ENCODE assay signal across 8 cellular contexts in the genomic region with DNA sequence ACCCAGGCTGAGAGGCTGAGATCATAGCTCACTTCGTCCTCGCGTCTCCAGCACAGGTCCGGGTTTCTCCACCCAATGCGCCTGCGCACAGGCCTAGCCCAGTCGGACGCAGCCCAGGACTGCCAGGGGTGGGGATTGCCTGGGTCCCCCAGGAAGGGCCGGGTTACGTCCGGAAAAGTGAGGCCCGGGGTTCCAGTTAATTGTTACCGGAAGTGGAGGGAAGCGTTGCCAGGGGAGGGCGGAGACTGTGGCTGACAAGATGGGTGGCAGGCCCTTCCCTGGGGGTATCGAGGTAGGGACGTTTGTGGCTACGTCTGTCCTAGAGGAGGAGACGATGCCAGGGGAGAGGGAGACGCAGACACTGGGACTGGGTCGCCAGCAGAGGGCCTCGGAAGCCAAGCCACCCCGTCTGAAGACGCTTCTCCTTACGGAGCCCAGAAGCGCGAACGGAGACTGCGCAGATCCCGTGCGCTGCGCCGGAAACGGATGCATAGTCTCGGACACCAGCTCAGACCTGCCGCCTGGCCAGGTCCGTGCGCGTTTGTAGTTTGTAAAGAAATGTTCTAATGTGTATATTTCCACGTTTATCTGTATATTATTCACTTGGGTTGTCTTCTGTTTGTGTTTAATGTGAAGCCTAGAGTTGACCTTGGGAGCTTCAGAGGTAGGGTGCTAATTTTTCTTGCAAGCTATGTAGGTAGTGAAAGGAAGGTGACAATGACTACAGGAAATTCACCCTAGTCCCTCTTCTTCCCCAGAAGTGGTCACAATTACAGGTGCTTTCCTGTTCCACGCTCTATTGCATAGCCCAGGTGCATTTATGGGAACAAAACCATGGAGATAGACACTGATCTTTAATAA. TPM values are rescaled to one million over a fixed set of nuclear protein-coding genes. Genes with fewer than 3 reads are reported as not detected.
DNase-seq lines count a peak whose midpoint lies in the region; ATAC-seq and TF ChIP-seq lines count a peak whose summit lies in the region.

No MANE protein-coding gene starts in this region.

- ATAC-seq in HG03439 (IDR thresholded peaks at IDR 0.05; ENCODE audit: unreplicated experiment): peak; percentile 64

- DNase-seq in BE2C (peak; percentile 84), GM19238 (ENCODE audit: insufficient read length, low spot score) (peak; percentile 71), NCI-H526 treated with DMSO at 0.1 percent for 48 hours (lab: John Stamatoyannopoulos, UW) (peak; percentile 87), dedifferentiated amniotic fluid mesenchymal stem cell (ENCODE audit: extremely low spot score) (peak; percentile 77)
- DNase-seq in activated CD4-positive, alpha-beta T cell treated with anti-CD3 and anti-CD28 coated beads, Interleukin-2, amount 10 ng/mL, durations not matched to agents 7 days and 5 days: peak; percentile 89
- DNase-seq in stimulated activated CD4-positive, alpha-beta T cell treated with anti-CD3 and anti-CD28 coated beads, Interleukin-4, amount 100 ng/mL, for 1 hour: peak; percentile 84

- H3K4me1 ChIP-seq in BE2C (no peaks in the 10 kb centered on the region), liver (ENCODE audit: control insufficient read depth in 4 of 4, insufficient read depth in 4 of 4, low read length in 3 of 4) (peaks cover 2 to 26% (median 19%) of the 10 kb centered on the region in 4 donors)

- no peaks in the 10 kb centered on the region for H3K9me3 Mint-ChIP-seq in activated CD4-positive, alpha-beta T cell treated with anti-CD3 and anti-CD28 coated beads, Interleukin-2, amount 10 ng/mL, durations not matched to agents 7 days and 5 days

- CTCF ChIA-PET in activated CD4-positive, alpha-beta T cell treated with anti-CD3 and anti-CD28 coated beads, Interleukin-2, amount 10 ng/mL, durations not matched to agents 7 days and 5 days (lab: Charles Lee): interaction anchor here (1.4 to 1.7 kb wide), 6 partner anchors 8 to 109 kb away, joined by 3 to 10 read pairs (median 4); partner anchors contain the start of gene SYF2

- peak; percentile 53 for TF ChIP-seq CTCF in BE2C (IDR thresholded peaks at IDR 0.05; ENCODE audit: low read depth, low read length)
- peak; percentile 42 for TF ChIP-seq CTCF in liver (IDR thresholded peaks at IDR 0.05; ENCODE audit: low read depth, low read length, missing input control)

- H3K9ac ChIP-seq in liver (ENCODE audit: low read depth in 1 of 2, low read length in 2 of 2): peak overlapping the region; percentile 18 to 56

- peaks cover 21% of the 10 kb centered on the region for H3K36me3 ChIP-seq in BE2C
- H3K36me3 ChIP-seq in liver (ENCODE audit: control insufficient read depth in 4 of 4, insufficient read depth in 3 of 4, low read depth in 1 of 4, low read length in 3 of 4): peaks cover 9 to 30% (median 26%) of the 10 kb centered on the region in 4 donors

- H3K4me3 ChIP-seq in BE2C (ENCODE audit: low read depth, low read length): peak overlapping the region; percentile 73
- peak overlapping the region; percentile 51 to 73 (median 60) for H3K4me3 ChIP-seq in liver (ENCODE audit: low read depth in 1 of 3, low read length in 3 of 3)

- H3K27ac ChIP-seq in liver (ENCODE audit: low read depth in 1 of 2, low read length in 2 of 2): peak overlapping the region; percentile 70 to 74

- no peaks in the 10 kb centered on the region for H3K9me3 ChIP-seq in BE2C
- no peaks in the 10 kb centered on the region for H3K9me3 ChIP-seq in liver (ENCODE audit: control insufficient read depth in 4 of 4, low read length in 3 of 4)

- peak; percentile 69 to 75 for TF ChIP-seq RAD21 in liver (IDR thresholded peaks at IDR 0.05)

- WGBS in liver: under 1% methylated on average over 41 of the region's 41 CpGs

- H3K4me1 Mint-ChIP-seq in activated CD4-positive, alpha-beta T cell treated with anti-CD3 and anti-CD28 coated beads, Interleukin-2, amount 10 ng/mL, durations not matched to agents 7 days and 5 days: peaks cover 60% of the 10 kb centered on the region

- H3K27me3 Mint-ChIP-seq in activated CD4-positive, alpha-beta T cell treated with anti-CD3 and anti-CD28 coated beads, Interleukin-2, amount 10 ng/mL, durations not matched to agents 7 days and 5 days: no peaks in the 10 kb centered on the region

- H3K27ac Mint-ChIP-seq in activated CD4-positive, alpha-beta T cell treated with anti-CD3 and anti-CD28 coated beads, Interleukin-2, amount 10 ng/mL, durations not matched to agents 7 days and 5 days: peak overlapping the region; percentile 95

- H3K4me3 Mint-ChIP-seq in activated CD4-positive, alpha-beta T cell treated with anti-CD3 and anti-CD28 coated beads, Interleukin-2, amount 10 ng/mL, durations not matched to agents 7 days and 5 days: peak overlapping the region; percentile 81

- POLR2A ChIA-PET in activated CD4-positive, alpha-beta T cell treated with anti-CD3 and anti-CD28 coated beads, Interleukin-2, amount 10 ng/mL, durations not matched to agents 7 days and 5 days (lab: Charles Lee): interaction anchor here (0.5 kb wide), 1 partner anchor 764 kb away, joined by 6 read pairs; no protein-coding TSS in a partner anchor

- peaks cover 48% of the 10 kb centered on the region for H3K36me3 Mint-ChIP-seq in activated CD4-positive, alpha-beta T cell treated with anti-CD3 and anti-CD28 coated beads, Interleukin-2, amount 10 ng/mL, durations not matched to agents 7 days and 5 days (ENCODE audit: low read depth)

- no peaks in the 10 kb centered on the region for H3K27me3 ChIP-seq in BE2C
- no peaks in the 10 kb centered on the region for H3K27me3 ChIP-seq in liver (ENCODE audit: control insufficient read depth in 4 of 4, insufficient read depth in 4 of 4, low read length in 3 of 4)

TF ChIP-seq in liver, 16 proteins besides CTCF, POLR2A, EP300 and RAD21 (continues in another document):
- TF ChIP-seq NR2F2 (IDR thresholded peaks at IDR 0.05) (no peak), EGR1 (IDR thresholded peaks at IDR 0.05; ENCODE audit: low read depth in 2 of 2) (peak in 1 of 2 donors; percentile 60), MAX (IDR thresholded peaks at IDR 0.05) (peak; percentile 73), JUND (IDR thresholded peaks at IDR 0.05) (no peak), RXRA (IDR thresholded peaks at IDR 0.05) (peak in 1 of 2 donors; percentile 50), GABPA (IDR thresholded peaks at IDR 0.05 in 1 of 2, conservative IDR thresholded peaks at IDR 0.05 in 1 of 2) (peak; percentile 82 to 93), FOXA2 (IDR thresholded peaks at IDR 0.05) (no peak), FOXA1 (IDR thresholded peaks at IDR 0.05) (no peak), TAF1 (conservative IDR thresholded peaks at IDR 0.05) (no peak), REST (IDR thresholded peaks at IDR 0.05) (peak; percentile 37), HNF4G (IDR thresholded peaks at IDR 0.05) (no peak)

RNA-seq across cellular contexts. Expression of gene RSRP1, which starts 7.3 kb away (rescaled TPM):
- 25.6 TPM for polyA plus RNA-seq in BE2C (2012; ENCODE audit: insufficient read depth, insufficient read length, low read depth)
- total RNA-seq in activated CD4-positive, alpha-beta T cell treated with anti-CD3 and anti-CD28 coated beads, Interleukin-2, amount 10 ng/mL, durations not matched to agents 7 days and 5 days: 100 to 1,000 TPM; 213 to 271 TPM
- 100 to 1,000 TPM; 101 TPM for total RNA-seq in liver
- 10 to 100 TPM; 19.9 to 46.7 TPM for polyA plus RNA-seq in liver

RNA-seq across cellular contexts. Expression of gene SYF2, which starts 7.6 kb away (rescaled TPM):
- 65.7 TPM for polyA plus RNA-seq in BE2C (2012; ENCODE audit: insufficient read depth, insufficient read length, low read depth)
- 10 to 100 TPM; 46.5 to 53.0 TPM for total RNA-seq in activated CD4-positive, alpha-beta T cell treated with anti-CD3 and anti-CD28 coated beads, Interleukin-2, amount 10 ng/mL, durations not matched to agents 7 days and 5 days
- total RNA-seq in liver: 10 to 100 TPM; 12.0 to 13.0 TPM
- 10 to 100 TPM; 17.5 to 24.0 TPM for polyA plus RNA-seq in liver

RNA-seq across cellular contexts. Expression of gene RHD, which starts 32.4 kb away (rescaled TPM):
- polyA plus RNA-seq in BE2C (2012; ENCODE audit: insufficient read depth, insufficient read length, low read depth): 0.17 TPM
- not detected for total RNA-seq in activated CD4-positive, alpha-beta T cell treated with anti-CD3 and anti-CD28 coated beads, Interleukin-2, amount 10 ng/mL, durations not matched to agents 7 days and 5 days
- 10 to 100 TPM in 1 of 2 donors, not detected in 1; 85.4 TPM for total RNA-seq in liver
- polyA plus RNA-seq in liver: under 1 TPM in 1 of 2 donors, not detected in 1; 0.31 TPM

Comparison
In these comparisons a context has a peak if more than half of its experiments do, and no peak if none do; other contexts are left out.
1. Peak in every context shown above with its lines: DNase-seq, ATAC-seq, H3K4me3 ChIP-seq and H3K27ac ChIP-seq.